ENCODE assay signal across 29 cellular contexts in the genomic region with DNA sequence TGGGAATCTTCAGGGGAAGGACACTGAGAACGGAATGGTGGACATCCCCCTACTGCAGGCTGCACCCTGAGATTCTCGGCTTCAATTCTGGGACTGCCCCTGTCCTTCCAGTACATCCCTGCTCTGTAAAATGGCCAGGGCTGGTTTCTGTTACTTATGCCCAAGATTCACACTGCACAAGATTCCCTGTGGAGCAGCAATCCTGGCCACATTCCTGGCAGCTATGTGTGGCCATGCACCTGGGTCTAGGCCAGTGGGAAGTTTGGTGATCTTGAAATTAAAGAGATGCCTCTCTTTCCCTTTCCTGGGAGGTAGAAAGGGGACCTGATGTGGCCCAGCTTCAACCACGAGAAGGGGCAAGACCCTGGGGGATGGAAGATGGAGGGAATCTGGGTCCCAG. TPM values are rescaled to one million over a fixed set of nuclear protein-coding genes. Genes with fewer than 3 reads are reported as not detected.
DNase-seq lines count a peak whose midpoint lies in the region; ATAC-seq, FAIRE-seq and TF ChIP-seq lines count a peak whose summit lies in the region.
"Had no signal": no experiment of that assay in that cellular context is flagged by ENCODE, and none has a peak within 500 bp of the region (broad histone marks: within the 10 kb centered on the region; RNA-seq: fewer than 3 reads in every experiment).

No MANE protein-coding gene starts in this region.

- CTCF ChIA-PET in RWPE1 (lab: Yijun Ruan, JAX) (no interaction called here), WTC11 (lab: Charles Lee) (no interaction called here), H1 (lab: Charles Lee; ENCODE audit: partially characterized antibody) (interaction anchor here (1.1 to 8.2 kb wide), 9 partner anchors 10 to 176 kb away, joined by 3 to 55 read pairs (median 3); a partner anchor contains a TSS), mammary epithelial cell (lab: Charles Lee; ENCODE audit: low non-redundant PET) (no interaction called here)

- H4K91ac ChIP-seq in H1 (replicated peaks; ENCODE audit: insufficient read length, low read length) (no peak overlapping the region), trophoblast cell (ENCODE audit: low read depth, low read length) (no peak overlapping the region), neuronal stem cell (ENCODE audit: low read depth, low read length, poor library complexity) (no peak overlapping the region)

- no peak overlapping the region for H2BK12ac ChIP-seq in H1 (ENCODE audit: low read depth, low read length)
- H2BK12ac ChIP-seq in trophoblast cell (ENCODE audit: low read length), result no peak overlapping the region
- H2BK12ac ChIP-seq in neuronal stem cell (ENCODE audit: low read length), result no peak overlapping the region

- POLR2A ChIA-PET in RWPE1 (lab: Yijun Ruan, JAX; ENCODE audit: low non-redundant PET) (no interaction called here), WTC11 (lab: Charles Lee) (interaction anchor here (0.9 kb wide), 1 partner anchor 26 kb away, joined by 3 read pairs; no protein-coding TSS in a partner anchor), H1 (lab: Charles Lee; ENCODE audit: partially characterized antibody) (no interaction called here)

- no peaks in the 10 kb centered on the region for H3K9me3 Mint-ChIP-seq in WTC11
- H3K9me3 Mint-ChIP-seq: CD4-positive, alpha-beta memory T cell; CD4-positive, CD25-positive, alpha-beta regulatory T cell; CD8-positive, alpha-beta memory T cell had no signal

- H3K4me1 ChIP-seq in H1 (replicated peaks in 1 of 4; ENCODE audit: control insufficient read depth in 3 of 4, insufficient read depth in 4 of 4, low read length in 3 of 4) (peaks cover 0 to 2% (median 0%) of the 10 kb centered on the region in 4 experiments; a peak in 2 of 7 replicates), trophoblast cell (ENCODE audit: control insufficient read depth in 1 of 2, insufficient read depth in 2 of 2, low read length in 2 of 2) (no peaks in the 10 kb centered on the region), neuronal stem cell (ENCODE audit: control insufficient read depth in 2 of 2, insufficient read depth in 1 of 2, low read depth in 1 of 2, low read length in 2 of 2) (peaks cover 3 to 5% of the 10 kb centered on the region in 2 donors), colonic mucosa (no peaks in the 10 kb centered on the region), mammary epithelial cell (ENCODE audit: insufficient read depth, low read length) (peaks cover 8% of the 10 kb centered on the region)
- H3K4me1 ChIP-seq: BE2C had no signal

- dilution Hi-C loops in mammary epithelial cell (cut with HindIII; ENCODE audit: low sequenced_read_pairs), result no loop called here

- H3K36me3 Mint-ChIP-seq in WTC11, result no peaks in the 10 kb centered on the region
- H3K36me3 Mint-ChIP-seq: CD14-positive monocyte had no signal

- ATAC-seq in WTC11, result peak; percentile 24; the same call in 1 of the 2 replicates
- ATAC-seq: GM12878 had no signal

- DNase-seq in RWPE1 (ENCODE audit: low spot score) (no peak), WTC11 (ENCODE audit: low spot score) (no peak), H1 (ENCODE audit: low read depth in 1 of 2, low spot score in 2 of 2) (no peak), trophoblast cell (peak; percentile 47 to 61), neuronal stem cell (ENCODE audit: low spot score) (no peak), medulla oblongata (ENCODE audit: extremely low spot score) (no peak), colonic mucosa (no peak), mammary epithelial cell (no peak)
- DNase-seq: 8988T; ACHN; BE2C; C1 segment of cervical spinal cord; CD4-positive, alpha-beta memory T cell; CD4-positive, CD25-positive, alpha-beta regulatory T cell; CD8-positive, alpha-beta memory T cell; COR-L47; DMS 273 treated with DMSO at 0.1 percent for 48 hours; DMS153; DMS53; DMS79; DND-41; EL; GDM1 had no signal

- 84% methylated on average over 3 of the region's 3 CpGs; no CpG with 5 or more reads in 1 of the 2 experiments for WGBS in H1 (ENCODE audit: extremely low coverage in 1 of 2, insufficient coverage in 1 of 2, insufficient read length in 1 of 2, insufficient replicate concordance in 2 of 2, low coverage in 1 of 2, low lambda C conversion rate in 2 of 2, missing lambda C conversion rate in 1 of 2), 2 experiments
- WGBS in trophoblast cell (ENCODE audit: extremely low coverage, insufficient coverage, insufficient read length), result no CpG with 5 or more reads among the region's 3 CpGs
- no CpG with 5 or more reads among the region's 3 CpGs for WGBS in neuronal stem cell (ENCODE audit: extremely low coverage in 2 of 2, insufficient read length in 2 of 2, insufficient replicate concordance in 1 of 2), 2 donors
- WGBS in mammary epithelial cell (ENCODE audit: low coverage, missing lambda C conversion rate), result 90% methylated on average over 3 of the region's 3 CpGs

- H3K79me2 ChIP-seq in H1 (ENCODE audit: control insufficient read depth in 1 of 2, insufficient read depth in 2 of 2, low read length in 2 of 2), result no peaks in the 10 kb centered on the region
- no peaks in the 10 kb centered on the region for H3K79me2 ChIP-seq in trophoblast cell (ENCODE audit: control insufficient read depth, insufficient read depth, low read length, poor library complexity)
- no peaks in the 10 kb centered on the region for H3K79me2 ChIP-seq in mammary epithelial cell (ENCODE audit: insufficient read depth, low read length)

- no peak for TF ChIP-seq POLR2A in H1 (IDR thresholded peaks at IDR 0.05; ENCODE audit: control extremely low read depth in 1 of 2, low read depth in 2 of 2, low read length in 2 of 2)

- H3K36me3 ChIP-seq in H1 (ENCODE audit: control insufficient read depth in 2 of 4, insufficient read depth in 4 of 4, low read length in 3 of 4) (no peaks in the 10 kb centered on the region; a peak in 1 of 8 replicates), trophoblast cell (ENCODE audit: control insufficient read depth in 1 of 2, insufficient read depth in 2 of 2, low read length in 2 of 2) (peaks cover 2 to 9% of the 10 kb centered on the region in 2 experiments), neuronal stem cell (replicated peaks in 1 of 2; ENCODE audit: control insufficient read depth in 2 of 2, insufficient read depth in 2 of 2, low read length in 2 of 2) (peaks cover 0 to 18% of the 10 kb centered on the region in 2 donors), colonic mucosa (no peaks in the 10 kb centered on the region), mammary epithelial cell (ENCODE audit: insufficient read depth, low read length) (no peaks in the 10 kb centered on the region)
- H3K36me3 ChIP-seq: BE2C, BLaER1 had no signal

- no peak overlapping the region for H2BK15ac ChIP-seq in H1 (ENCODE audit: low read length)
- no peak overlapping the region for H2BK15ac ChIP-seq in neuronal stem cell (ENCODE audit: low read length)

- TF ChIP-seq CTCF in RWPE1 (conservative IDR thresholded peaks at IDR 0.05; ENCODE audit: low read depth) (no peak), WTC11 (IDR thresholded peaks at IDR 0.05) (no peak), H1 (IDR thresholded peaks at IDR 0.05; ENCODE audit: control extremely low read depth in 1 of 3, insufficient read depth in 1 of 3, low read depth in 1 of 3, low read length in 3 of 3) (no peak), colonic mucosa (IDR thresholded peaks at IDR 0.05) (no peak), mammary epithelial cell (conservative IDR thresholded peaks at IDR 0.05 in 1 of 2, IDR thresholded peaks at IDR 0.05 in 1 of 2; ENCODE audit: extremely low read depth in 1 of 2, insufficient read depth in 1 of 2, low read depth in 1 of 2, low read length in 2 of 2) (no peak)

- H3K9ac ChIP-seq in H1 (replicated peaks in 1 of 4; ENCODE audit: extremely low read depth in 1 of 4, low read depth in 3 of 4, low read length in 3 of 4), result no peak overlapping the region
- H3K9ac ChIP-seq in trophoblast cell (ENCODE audit: low read length), result no peak overlapping the region
- H3K9ac ChIP-seq in neuronal stem cell (ENCODE audit: low read depth, low read length, poor library complexity), result no peak overlapping the region
- H3K9ac ChIP-seq in colonic mucosa (ENCODE audit: low read depth in 2 of 2, low read length in 2 of 2), result no peak overlapping the region
- no peak overlapping the region for H3K9ac ChIP-seq in mammary epithelial cell (ENCODE audit: insufficient read depth, low read length)
- H3K9ac ChIP-seq: BLaER1 had no signal

- no peak overlapping the region for H3K14ac ChIP-seq in H1 (ENCODE audit: insufficient read length)
- H3K14ac ChIP-seq in trophoblast cell (ENCODE audit: low read length), result no peak overlapping the region
- H3K14ac ChIP-seq in neuronal stem cell (ENCODE audit: low read length), result no peak overlapping the region

- no peak overlapping the region for H3K56ac ChIP-seq in H1 (replicated peaks; ENCODE audit: insufficient read length, low read depth, low read length)

- H3K79me1 ChIP-seq in H1 (ENCODE audit: low read depth, low read length) (peaks cover 4% of the 10 kb centered on the region; the same call in 1 of the 2 replicates), trophoblast cell (ENCODE audit: low read length) (no peaks in the 10 kb centered on the region), neuronal stem cell (ENCODE audit: low read depth, low read length) (no peaks in the 10 kb centered on the region)

- no peak overlapping the region for H3K4me3 Mint-ChIP-seq in WTC11
- H3K4me3 Mint-ChIP-seq: CD14-positive monocyte; CD4-positive, alpha-beta memory T cell; CD4-positive, CD25-positive, alpha-beta regulatory T cell had no signal

- no peak overlapping the region for H3K4me2 ChIP-seq in H1 (ENCODE audit: insufficient read depth in 1 of 2, low read depth in 2 of 2, low read length in 2 of 2)
- H3K4me2 ChIP-seq in trophoblast cell (ENCODE audit: low read length), result no peak overlapping the region
- H3K4me2 ChIP-seq in neuronal stem cell (ENCODE audit: insufficient read depth, low read length, poor library complexity, severe bottlenecking), result no peak overlapping the region
- no peak overlapping the region for H3K4me2 ChIP-seq in mammary epithelial cell (ENCODE audit: insufficient read depth, low read depth, low read length)
- H3K4me2 ChIP-seq: BLaER1 had no signal

- intact Hi-C loops in colonic mucosa (cut with DNase I) (loop anchor here (10.0 kb wide), 1 partner anchor 53 kb away; no protein-coding TSS in a partner anchor), mammary epithelial cell (cut with micrococcal nuclease) (no loop called here)

- H3K27me3 Mint-ChIP-seq in WTC11 (ENCODE audit: low read depth), result no peaks in the 10 kb centered on the region
- H3K27me3 Mint-ChIP-seq: CD4-positive, alpha-beta memory T cell; CD4-positive, CD25-positive, alpha-beta regulatory T cell had no signal

- no peaks in the 10 kb centered on the region for H3K27me3 ChIP-seq in H1 (replicated peaks in 1 of 4; ENCODE audit: control insufficient read depth in 3 of 4, extremely low read depth in 1 of 4, insufficient read depth in 3 of 4, low read length in 3 of 4)
- H3K27me3 ChIP-seq in trophoblast cell (ENCODE audit: insufficient read depth, low read length), result no peaks in the 10 kb centered on the region
- no peaks in the 10 kb centered on the region for H3K27me3 ChIP-seq in neuronal stem cell (ENCODE audit: control insufficient read depth in 3 of 3, insufficient read depth in 3 of 3, low read depth in 1 of 3, low read length in 3 of 3)
- no peaks in the 10 kb centered on the region for H3K27me3 ChIP-seq in colonic mucosa
- no peaks in the 10 kb centered on the region for H3K27me3 ChIP-seq in mammary epithelial cell (ENCODE audit: insufficient read depth, low read length)
- H3K27me3 ChIP-seq: BLaER1 had no signal

- H2AFZ ChIP-seq in H1 (ENCODE audit: low read length) (no peak overlapping the region), trophoblast cell (ENCODE audit: insufficient read depth, low read length, poor library complexity) (no peak overlapping the region), neuronal stem cell (ENCODE audit: low read length) (no peak overlapping the region), mammary epithelial cell (ENCODE audit: low read depth, low read length) (no peak overlapping the region)

- H3K9me3 ChIP-seq in H1 (ENCODE audit: insufficient read depth in 2 of 2, low read depth in 1 of 2, low read length in 1 of 2) (no peaks in the 10 kb centered on the region), trophoblast cell (ENCODE audit: insufficient read depth, low read depth, low read length) (no peaks in the 10 kb centered on the region), neuronal stem cell (replicated peaks in 1 of 2; ENCODE audit: control insufficient read depth in 2 of 2, insufficient read depth in 1 of 2, low read depth in 1 of 2, low read length in 2 of 2) (no peaks in the 10 kb centered on the region), colonic mucosa (no peaks in the 10 kb centered on the region), mammary epithelial cell (replicated peaks; ENCODE audit: insufficient read depth, low read length) (no peaks in the 10 kb centered on the region)
- H3K9me3 ChIP-seq: BE2C, BLaER1 had no signal

- no peaks in the 10 kb centered on the region for H3K23me2 ChIP-seq in H1 (ENCODE audit: low read depth, low read length)

- H3K27ac ChIP-seq in RWPE1 (0 out of 2 replicates have a peak overlapping the region, but pooled peaks have one; percentile 0), H1 (ENCODE audit: low read depth, low read length) (no peak overlapping the region; the same call in 1 of the 2 replicates), trophoblast cell (ENCODE audit: low read depth, low read length) (no peak overlapping the region), neuronal stem cell (replicated peaks; ENCODE audit: low read length) (no peak overlapping the region), colonic mucosa (no peak overlapping the region), mammary epithelial cell (ENCODE audit: insufficient read depth, low read depth, low read length) (no peak overlapping the region)
- H3K27ac ChIP-seq: BLaER1 had no signal

- no peaks in the 10 kb centered on the region for H4K20me1 ChIP-seq in H1 (replicated peaks in 1 of 2; ENCODE audit: control insufficient read depth in 1 of 2, insufficient read depth in 2 of 2, low read length in 2 of 2)
- no peaks in the 10 kb centered on the region for H4K20me1 ChIP-seq in mammary epithelial cell (ENCODE audit: insufficient read depth, low read length)
- H4K20me1 ChIP-seq: BLaER1 had no signal

- FAIRE-seq in H1 (lab: Jason Lieb, UNC), result no peak
- FAIRE-seq: A204.1, GM12878, GM12892, GM18507 had no signal

- no peak for TF ChIP-seq RAD21 in H1 (IDR thresholded peaks at IDR 0.05 in 1 of 2, conservative IDR thresholded peaks at IDR 0.05 in 1 of 2; ENCODE audit: low read depth in 2 of 2, low read length in 2 of 2)

- H3K23ac ChIP-seq in H1 (ENCODE audit: insufficient read length) (no peak overlapping the region), trophoblast cell (ENCODE audit: low read length) (no peak overlapping the region), neuronal stem cell (ENCODE audit: low read depth, low read length, poor library complexity) (no peak overlapping the region)

- no peak overlapping the region for H4K5ac ChIP-seq in H1 (ENCODE audit: insufficient read length, low read depth, low read length)

- no peak overlapping the region for H3K4me3 ChIP-seq in H1 (ENCODE audit: extremely low read depth in 1 of 4, insufficient read depth in 2 of 4, low read depth in 3 of 4, low read length in 4 of 4)
- no peak overlapping the region for H3K4me3 ChIP-seq in trophoblast cell (ENCODE audit: low read depth, low read length)
- H3K4me3 ChIP-seq in neuronal stem cell (ENCODE audit: low read length in 2 of 2), result no peak overlapping the region
- H3K4me3 ChIP-seq in colonic mucosa, result no peak overlapping the region
- H3K4me3 ChIP-seq in mammary epithelial cell (replicated peaks in 1 of 3; ENCODE audit: insufficient read depth in 1 of 3, low read depth in 2 of 3, low read length in 3 of 3), result no peak overlapping the region
- H3K4me3 ChIP-seq: BLaER1, GM12878 had no signal

- H3K18ac ChIP-seq in H1 (ENCODE audit: extremely low read depth, low read length), result no peak overlapping the region
- H3K18ac ChIP-seq in trophoblast cell (ENCODE audit: low read length), result no peak overlapping the region
- H3K18ac ChIP-seq in neuronal stem cell (ENCODE audit: low read length), result no peak overlapping the region

- H3K27ac Mint-ChIP-seq in WTC11, result no peak overlapping the region
- H3K27ac Mint-ChIP-seq: CD14-positive monocyte had no signal

- no peak overlapping the region for H4K12ac ChIP-seq in trophoblast cell (ENCODE audit: low read depth, low read length)

- H2AK5ac ChIP-seq in H1 (ENCODE audit: low read depth, low read length), result no peak overlapping the region
- no peak overlapping the region for H2AK5ac ChIP-seq in trophoblast cell (ENCODE audit: low read length)
- no peak overlapping the region for H2AK5ac ChIP-seq in neuronal stem cell (ENCODE audit: low read depth, low read length)

- H4K8ac ChIP-seq in H1 (ENCODE audit: extremely low read depth, insufficient read depth, low read length) (no peak overlapping the region), trophoblast cell (ENCODE audit: low read depth, low read length) (no peak overlapping the region), neuronal stem cell (ENCODE audit: low read depth, low read length) (no peak overlapping the region)

- no peak overlapping the region for H2BK120ac ChIP-seq in H1 (replicated peaks; ENCODE audit: low read depth, low read length)
- H2BK120ac ChIP-seq in trophoblast cell (ENCODE audit: insufficient read depth, low read length, poor library complexity), result no peak overlapping the region
- H2BK120ac ChIP-seq in neuronal stem cell (ENCODE audit: low read depth, low read length), result no peak overlapping the region

- H2BK5ac ChIP-seq in H1 (ENCODE audit: low read depth, low read length) (no peak overlapping the region), trophoblast cell (ENCODE audit: low read depth, low read length, poor library complexity) (no peak overlapping the region), neuronal stem cell (ENCODE audit: low read length) (no peak overlapping the region)

- H3K4me1 Mint-ChIP-seq in WTC11, result peaks cover 17% of the 10 kb centered on the region

- no peak for TF ChIP-seq EP300 in H1 (IDR thresholded peaks at IDR 0.05; ENCODE audit: borderline replicate concordance in 1 of 2, low read depth in 2 of 2, low read length in 2 of 2)

- no TSS peak for BruUV-seq in mammary epithelial cell (replicated peaks; lab: Mats Ljungman, UMichigan)

- in situ Hi-C loops in mammary epithelial cell (cut with MboI; ENCODE audit: low sequenced_read_pairs in 2 of 2), result no loop called here

- H3K4ac ChIP-seq in H1 (replicated peaks; ENCODE audit: insufficient read length, low read depth, low read length) (no peak overlapping the region), trophoblast cell (ENCODE audit: low read depth, low read length) (no peak overlapping the region), neuronal stem cell (ENCODE audit: low read length) (no peak overlapping the region)

- no peak overlapping the region for H2BK20ac ChIP-seq in H1 (ENCODE audit: low read length)

RNA-seq across cellular contexts. Expression of a gene that starts 27.6 kb away (rescaled TPM):
- total RNA-seq in WTC11 (2021) (20.6 to 24.3 TPM (median 23.3 TPM) in 3 replicates), colonic mucosa (1 to 10 TPM; 3.3 to 3.6 TPM), mammary epithelial cell (1 to 10 TPM; 3.2 to 9.7 TPM)
- 7.4 and 7.7 TPM in 2 replicates for total RNA-seq in H1 (2021; fragmentation: NEBNext Ultra II Directional; extraction: Animal tissue kit (Norgen Biotek cat#: 25700))
- polyA plus RNA-seq in H1 (2011; rRNA removed) (4.4 and 8.3 TPM in 2 replicates), mammary epithelial cell (1.9 TPM)
- polyA plus RNA-seq in H1 (2011; cell fraction: cytosol; rRNA removed), result 5.8 TPM
- 22.8 TPM for polyA plus RNA-seq in H1 (2011; cell fraction: nucleus; rRNA removed)
- polyA plus RNA-seq in H1 (2012, experiment 1 of 2), result 5.0 to 8.2 TPM (median 7.4 TPM) in 4 replicates
- polyA plus RNA-seq in H1 (2012, experiment 2 of 2), result 3.5 TPM
- 5.3 TPM for polyA plus RNA-seq in H1 (2013, experiment 1 of 2)
- 5.1 TPM for polyA plus RNA-seq in H1 (2013, experiment 2 of 2)
- polyA minus RNA-seq in H1 (2011; rRNA and poly(A)+ RNA removed), result 1.7 and 2.1 TPM in 2 replicates
- polyA minus RNA-seq in H1 (2011; cell fraction: cytosol; rRNA and poly(A)+ RNA removed), result 3.9 TPM
- 11.9 TPM for polyA minus RNA-seq in H1 (2011; cell fraction: nucleus; rRNA and poly(A)+ RNA removed)
- 16.1 and 16.7 TPM in 2 replicates for polyA plus RNA-seq in trophoblast cell (2013)
- 13.8 TPM for polyA plus RNA-seq in neuronal stem cell (2013, experiment 1 of 2)
- 14.4 TPM for polyA plus RNA-seq in neuronal stem cell (2013, experiment 2 of 2)
- 5.3 TPM for polyA minus RNA-seq in mammary epithelial cell

Comparison
In these comparisons a context has a peak if more than half of its experiments do, and no peak if none do; other contexts are left out.
1. DNase-seq: peak in trophoblast cell (2 of 2); none in RWPE1 (single experiment), WTC11 (single experiment), H1 (0 of 2), neuronal stem cell (single experiment), medulla oblongata (single experiment), colonic mucosa (single experiment) and mammary epithelial cell (single experiment).